ENCODE assay signal across 8 cellular contexts in genomic region chr7:1667566-1668485, GRCh38. TPM values are rescaled to one million over a fixed set of nuclear protein-coding genes. Genes with fewer than 3 reads are reported as not detected.
DNase-seq lines count a peak whose midpoint lies in the region; ATAC-seq lines count a peak whose summit lies in the region.

No MANE protein-coding gene starts in this region.

- H3K27ac Mint-ChIP-seq in T-cell: no peak overlapping the region

- DNase-seq in D341Med (ENCODE audit: low spot score) (peak; percentile 73), T-cell (peak in 4 of 34 experiments; percentile 1 to 22 (median 2)), left ventricle myocardium superior (peak; percentile 57), retina (peak; percentile 84)
- no peak for DNase-seq in activated CD4-positive, alpha-beta T cell treated with anti-CD3 and anti-CD28 coated beads for 4 hours

- H3K4me3 Mint-ChIP-seq in T-cell: peak overlapping the region; percentile 46 to 82 (median 62)

- POLR2A ChIA-PET in T-cell (lab: Charles Lee): no interaction called here

- ATAC-seq in T-cell (replicated peaks in 1 of 4): no peak
- ATAC-seq in left ventricle myocardium superior: peak; percentile 13
- no peak for ATAC-seq in HG02884 (IDR thresholded peaks at IDR 0.05; ENCODE audit: unreplicated experiment)
- no peak for ATAC-seq in HG02610 (IDR thresholded peaks at IDR 0.05; ENCODE audit: unreplicated experiment)
- ATAC-seq in HG03159 (IDR thresholded peaks at IDR 0.05; ENCODE audit: unreplicated experiment): no peak

- intact Hi-C loops in left ventricle myocardium superior (cut with micrococcal nuclease): no loop called here

- CTCF ChIA-PET in T-cell (lab: Charles Lee): interaction anchor here in 1 of 2 donors (0.6 kb wide), 1 partner anchor 499 kb away, joined by 3 read pairs; no protein-coding TSS in a partner anchor

- H3K36me3 Mint-ChIP-seq in T-cell: no peaks in the 10 kb centered on the region

- no peaks in the 10 kb centered on the region for H3K9me3 Mint-ChIP-seq in T-cell

- H3K27me3 Mint-ChIP-seq in T-cell: peaks cover 15 to 44% of the 10 kb centered on the region in 2 donors

- H3K4me1 Mint-ChIP-seq in T-cell: peaks cover 13 to 22% (median 15%) of the 10 kb centered on the region in 3 donors

RNA-seq across cellular contexts. Expression of gene ELFN1, which starts 2.3 kb away (rescaled TPM):
- total RNA-seq in T-cell: under 1 TPM in 3 of 5 donors, not detected in 2; 0.06 to 0.12 (median 0.07) TPM
- total RNA-seq in left ventricle myocardium superior: 12.0 TPM

Comparison
In these comparisons a context has a peak if more than half of its experiments do, and no peak if none do; other contexts are left out.
1. DNase-seq: peak in D341Med (single experiment), left ventricle myocardium superior (single experiment) and retina (single experiment); none in activated CD4-positive, alpha-beta T cell treated with anti-CD3 and anti-CD28 coated beads for 4 hours (0 of 2).
2. RNA of gene ELFN1, which starts 2.3 kb away (total RNA-seq): 12.0 TPM in left ventricle myocardium superior (single experiment); 0.06 to 0.12 TPM in T-cell; every median in the first group is over 10 times any median in the second.